1 cellular context compared by ENCODE assay signal in the genomic region with DNA sequence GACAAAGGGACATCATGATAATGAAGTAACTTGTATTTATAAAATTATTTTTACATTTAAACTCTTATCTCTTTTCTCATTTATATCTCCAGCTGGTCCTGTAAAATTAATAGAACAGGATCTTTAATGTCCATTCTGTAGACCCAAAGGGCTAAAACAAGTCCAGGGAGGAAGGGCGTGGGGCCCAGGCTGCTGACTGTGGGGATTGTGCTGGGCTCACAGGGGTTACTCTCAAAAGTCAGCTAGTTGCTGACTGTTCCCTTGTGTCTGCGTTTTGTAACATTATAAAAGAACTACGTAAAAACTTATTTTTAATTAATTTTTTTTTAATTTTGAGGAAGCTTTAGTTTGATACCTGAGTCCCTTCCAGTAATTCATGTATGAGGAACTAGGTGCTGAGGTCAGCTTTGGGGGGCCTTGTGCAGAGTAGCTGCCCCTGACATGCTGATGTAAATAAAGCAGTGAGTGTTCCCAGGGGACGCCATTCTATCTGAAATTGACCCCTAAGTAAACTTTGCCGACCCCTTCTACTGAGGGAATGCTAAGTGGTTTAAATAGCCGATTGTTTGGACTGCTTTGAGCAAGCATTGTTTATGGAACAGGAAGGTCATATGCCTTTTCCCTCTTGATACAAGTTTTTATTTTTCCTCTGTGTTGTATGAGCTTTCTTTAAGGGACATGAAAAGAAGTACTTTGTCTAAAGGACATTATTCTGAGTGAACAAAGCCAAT.
TF ChIP-seq lines count a peak whose summit lies in the region.

No MANE protein-coding gene starts in this region.

TF ChIP-seq in HepG2, 621 proteins besides CTCF, POLR2A, EP300 and RAD21 (continued from another document):
- TF ChIP-seq, protein P1, sequence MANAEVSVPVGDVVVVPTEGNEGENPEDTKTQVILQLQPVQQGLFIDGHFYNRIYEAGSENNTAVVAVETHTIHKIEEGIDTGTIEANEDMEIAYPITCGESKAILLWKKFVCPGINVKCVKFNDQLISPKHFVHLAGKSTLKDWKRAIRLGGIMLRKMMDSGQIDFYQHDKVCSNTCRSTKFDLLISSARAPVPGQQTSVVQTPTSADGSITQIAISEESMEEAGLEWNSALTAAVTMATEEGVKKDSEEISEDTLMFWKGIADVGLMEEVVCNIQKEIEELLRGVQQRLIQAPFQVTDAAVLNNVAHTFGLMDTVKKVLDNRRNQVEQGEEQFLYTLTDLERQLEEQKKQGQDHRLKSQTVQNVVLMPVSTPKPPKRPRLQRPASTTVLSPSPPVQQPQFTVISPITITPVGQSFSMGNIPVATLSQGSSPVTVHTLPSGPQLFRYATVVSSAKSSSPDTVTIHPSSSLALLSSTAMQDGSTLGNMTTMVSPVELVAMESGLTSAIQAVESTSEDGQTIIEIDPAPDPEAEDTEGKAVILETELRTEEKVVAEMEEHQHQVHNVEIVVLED (CRISPR knock-in tag; IDR thresholded peaks at IDR 0.05; ENCODE audit: borderline replicate concordance): no peak
- TF ChIP-seq MEIS2 (CRISPR knock-in tag; IDR thresholded peaks at IDR 0.05) (0 out of 2 replicates have a peak, but pooled peaks have one; percentile 28), NCOA2 (CRISPR knock-in tag; IDR thresholded peaks at IDR 0.05) (peak; percentile 88), ZNF616 (CRISPR knock-in tag; IDR thresholded peaks at IDR 0.05; ENCODE audit: low read depth) (no peak), ZNF138 (CRISPR knock-in tag; IDR thresholded peaks at IDR 0.05; ENCODE audit: low read depth) (no peak), LCORL (IDR thresholded peaks at IDR 0.05) (no peak), LCORL (CRISPR knock-in tag; IDR thresholded peaks at IDR 0.05) (no peak), GTF2F1 (IDR thresholded peaks at IDR 0.05; ENCODE audit: low read length) (no peak), ETV5 (CRISPR knock-in tag; IDR thresholded peaks at IDR 0.05; ENCODE audit: borderline replicate concordance) (peak; percentile 9; the same call in 1 of the 2 replicates), KLF11 (CRISPR knock-in tag; IDR thresholded peaks at IDR 0.05) (0 out of 2 replicates have a peak, but pooled peaks have one; percentile 67), ERF (CRISPR knock-in tag; IDR thresholded peaks at IDR 0.05) (0 out of 2 replicates have a peak, but pooled peaks have one; percentile 41), KAT8 (CRISPR knock-in tag; IDR thresholded peaks at IDR 0.05) (0 out of 2 replicates have a peak, but pooled peaks have one; percentile 35), THYN1 (CRISPR knock-in tag; IDR thresholded peaks at IDR 0.05; ENCODE audit: borderline replicate concordance, low read depth) (no peak), MAFK (conservative IDR thresholded peaks at IDR 0.05 in 1 of 2, IDR thresholded peaks at IDR 0.05 in 1 of 2; ENCODE audit: low read length in 2 of 2) (no peak), PAF1 (CRISPR knock-in tag; IDR thresholded peaks at IDR 0.05) (no peak), FOXA3 (CRISPR knock-in tag; IDR thresholded peaks at IDR 0.05) (peak; percentile 91), GABPA (IDR thresholded peaks at IDR 0.05; ENCODE audit: low read depth, low read length) (no peak), GABPA (CRISPR knock-in tag; IDR thresholded peaks at IDR 0.05; ENCODE audit: low read depth) (0 out of 2 replicates have a peak, but pooled peaks have one; percentile 11), ZNF572 (CRISPR knock-in tag; IDR thresholded peaks at IDR 0.05) (no peak), CEBPG (CRISPR knock-in tag; IDR thresholded peaks at IDR 0.05) (peak; percentile 41; the same call in 1 of the 2 replicates), REXO4 (CRISPR knock-in tag; IDR thresholded peaks at IDR 0.05; ENCODE audit: borderline replicate concordance) (no peak), CCAR2 (optimal IDR thresholded peaks at IDR 0.05; ENCODE audit: low read depth, low read length) (no peak), TEAD3 (CRISPR knock-in tag; optimal IDR thresholded peaks at IDR 0.05; ENCODE audit: borderline replicate concordance) (peak; percentile 41), POLR2AphosphoS2 (IDR thresholded peaks at IDR 0.05; ENCODE audit: low read depth, low read length) (no peak), NR2F2 (IDR thresholded peaks at IDR 0.05; ENCODE audit: borderline replicate concordance, low read depth) (peak; percentile 90), ZZZ3 (CRISPR knock-in tag; IDR thresholded peaks at IDR 0.05; ENCODE audit: borderline replicate concordance) (no peak), SOX13 (IDR thresholded peaks at IDR 0.05) (no peak), SOX13 (CRISPR knock-in tag; conservative IDR thresholded peaks at IDR 0.05 in 1 of 2, IDR thresholded peaks at IDR 0.05 in 1 of 2) (peak in 1 of 2 experiments; percentile 97; a peak in 2 of 4 replicates), ASH2L (IDR thresholded peaks at IDR 0.05; ENCODE audit: insufficient read length, low read depth, low read length) (peak; percentile 41), ZNF367 (CRISPR knock-in tag; IDR thresholded peaks at IDR 0.05; ENCODE audit: borderline replicate concordance) (0 out of 2 replicates have a peak, but pooled peaks have one; percentile 22), CBX2 (IDR thresholded peaks at IDR 0.05; ENCODE audit: low read depth, low read length) (no peak), CBX2 (CRISPR knock-in tag; IDR thresholded peaks at IDR 0.05; ENCODE audit: low read depth) (no peak), ATF1 (CRISPR knock-in tag; IDR thresholded peaks at IDR 0.05) (no peak), SAP130 (CRISPR knock-in tag; IDR thresholded peaks at IDR 0.05; ENCODE audit: low read depth) (peak; percentile 64), ZNF563 (CRISPR knock-in tag; IDR thresholded peaks at IDR 0.05) (no peak)
- TF ChIP-seq, protein P2, sequence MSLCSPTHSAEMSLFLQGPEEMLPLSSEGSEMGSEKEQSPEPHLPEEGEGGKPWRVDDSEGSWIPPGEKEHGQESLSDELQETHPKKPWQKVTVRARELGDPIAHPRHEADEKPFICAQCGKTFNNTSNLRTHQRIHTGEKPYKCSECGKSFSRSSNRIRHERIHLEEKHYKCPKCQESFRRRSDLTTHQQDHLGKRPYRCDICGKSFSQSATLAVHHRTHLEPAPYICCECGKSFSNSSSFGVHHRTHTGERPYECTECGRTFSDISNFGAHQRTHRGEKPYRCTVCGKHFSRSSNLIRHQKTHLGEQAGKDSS (CRISPR knock-in tag; IDR thresholded peaks at IDR 0.05; ENCODE audit: borderline replicate concordance, low read depth): no peak
- TF ChIP-seq, protein P3, sequence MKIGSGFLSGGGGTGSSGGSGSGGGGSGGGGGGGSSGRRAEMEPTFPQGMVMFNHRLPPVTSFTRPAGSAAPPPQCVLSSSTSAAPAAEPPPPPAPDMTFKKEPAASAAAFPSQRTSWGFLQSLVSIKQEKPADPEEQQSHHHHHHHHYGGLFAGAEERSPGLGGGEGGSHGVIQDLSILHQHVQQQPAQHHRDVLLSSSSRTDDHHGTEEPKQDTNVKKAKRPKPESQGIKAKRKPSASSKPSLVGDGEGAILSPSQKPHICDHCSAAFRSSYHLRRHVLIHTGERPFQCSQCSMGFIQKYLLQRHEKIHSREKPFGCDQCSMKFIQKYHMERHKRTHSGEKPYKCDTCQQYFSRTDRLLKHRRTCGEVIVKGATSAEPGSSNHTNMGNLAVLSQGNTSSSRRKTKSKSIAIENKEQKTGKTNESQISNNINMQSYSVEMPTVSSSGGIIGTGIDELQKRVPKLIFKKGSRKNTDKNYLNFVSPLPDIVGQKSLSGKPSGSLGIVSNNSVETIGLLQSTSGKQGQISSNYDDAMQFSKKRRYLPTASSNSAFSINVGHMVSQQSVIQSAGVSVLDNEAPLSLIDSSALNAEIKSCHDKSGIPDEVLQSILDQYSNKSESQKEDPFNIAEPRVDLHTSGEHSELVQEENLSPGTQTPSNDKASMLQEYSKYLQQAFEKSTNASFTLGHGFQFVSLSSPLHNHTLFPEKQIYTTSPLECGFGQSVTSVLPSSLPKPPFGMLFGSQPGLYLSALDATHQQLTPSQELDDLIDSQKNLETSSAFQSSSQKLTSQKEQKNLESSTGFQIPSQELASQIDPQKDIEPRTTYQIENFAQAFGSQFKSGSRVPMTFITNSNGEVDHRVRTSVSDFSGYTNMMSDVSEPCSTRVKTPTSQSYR (CRISPR knock-in tag; IDR thresholded peaks at IDR 0.05; ENCODE audit: borderline replicate concordance): no peak
- TF ChIP-seq, protein P4, sequence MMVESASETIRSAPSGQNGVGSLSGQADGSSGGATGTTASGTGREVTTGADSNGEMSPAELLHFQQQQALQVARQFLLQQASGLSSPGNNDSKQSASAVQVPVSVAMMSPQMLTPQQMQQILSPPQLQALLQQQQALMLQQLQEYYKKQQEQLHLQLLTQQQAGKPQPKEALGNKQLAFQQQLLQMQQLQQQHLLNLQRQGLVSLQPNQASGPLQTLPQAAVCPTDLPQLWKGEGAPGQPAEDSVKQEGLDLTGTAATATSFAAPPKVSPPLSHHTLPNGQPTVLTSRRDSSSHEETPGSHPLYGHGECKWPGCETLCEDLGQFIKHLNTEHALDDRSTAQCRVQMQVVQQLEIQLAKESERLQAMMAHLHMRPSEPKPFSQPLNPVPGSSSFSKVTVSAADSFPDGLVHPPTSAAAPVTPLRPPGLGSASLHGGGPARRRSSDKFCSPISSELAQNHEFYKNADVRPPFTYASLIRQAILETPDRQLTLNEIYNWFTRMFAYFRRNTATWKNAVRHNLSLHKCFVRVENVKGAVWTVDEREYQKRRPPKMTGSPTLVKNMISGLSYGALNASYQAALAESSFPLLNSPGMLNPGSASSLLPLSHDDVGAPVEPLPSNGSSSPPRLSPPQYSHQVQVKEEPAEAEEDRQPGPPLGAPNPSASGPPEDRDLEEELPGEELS (CRISPR knock-in tag; IDR thresholded peaks at IDR 0.05): peak; percentile 84
- TF ChIP-seq, protein P5, sequence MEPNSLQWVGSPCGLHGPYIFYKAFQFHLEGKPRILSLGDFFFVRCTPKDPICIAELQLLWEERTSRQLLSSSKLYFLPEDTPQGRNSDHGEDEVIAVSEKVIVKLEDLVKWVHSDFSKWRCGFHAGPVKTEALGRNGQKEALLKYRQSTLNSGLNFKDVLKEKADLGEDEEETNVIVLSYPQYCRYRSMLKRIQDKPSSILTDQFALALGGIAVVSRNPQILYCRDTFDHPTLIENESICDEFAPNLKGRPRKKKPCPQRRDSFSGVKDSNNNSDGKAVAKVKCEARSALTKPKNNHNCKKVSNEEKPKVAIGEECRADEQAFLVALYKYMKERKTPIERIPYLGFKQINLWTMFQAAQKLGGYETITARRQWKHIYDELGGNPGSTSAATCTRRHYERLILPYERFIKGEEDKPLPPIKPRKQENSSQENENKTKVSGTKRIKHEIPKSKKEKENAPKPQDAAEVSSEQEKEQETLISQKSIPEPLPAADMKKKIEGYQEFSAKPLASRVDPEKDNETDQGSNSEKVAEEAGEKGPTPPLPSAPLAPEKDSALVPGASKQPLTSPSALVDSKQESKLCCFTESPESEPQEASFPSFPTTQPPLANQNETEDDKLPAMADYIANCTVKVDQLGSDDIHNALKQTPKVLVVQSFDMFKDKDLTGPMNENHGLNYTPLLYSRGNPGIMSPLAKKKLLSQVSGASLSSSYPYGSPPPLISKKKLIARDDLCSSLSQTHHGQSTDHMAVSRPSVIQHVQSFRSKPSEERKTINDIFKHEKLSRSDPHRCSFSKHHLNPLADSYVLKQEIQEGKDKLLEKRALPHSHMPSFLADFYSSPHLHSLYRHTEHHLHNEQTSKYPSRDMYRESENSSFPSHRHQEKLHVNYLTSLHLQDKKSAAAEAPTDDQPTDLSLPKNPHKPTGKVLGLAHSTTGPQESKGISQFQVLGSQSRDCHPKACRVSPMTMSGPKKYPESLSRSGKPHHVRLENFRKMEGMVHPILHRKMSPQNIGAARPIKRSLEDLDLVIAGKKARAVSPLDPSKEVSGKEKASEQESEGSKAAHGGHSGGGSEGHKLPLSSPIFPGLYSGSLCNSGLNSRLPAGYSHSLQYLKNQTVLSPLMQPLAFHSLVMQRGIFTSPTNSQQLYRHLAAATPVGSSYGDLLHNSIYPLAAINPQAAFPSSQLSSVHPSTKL (CRISPR knock-in tag; IDR thresholded peaks at IDR 0.05): peak; percentile 91
